ENCODE assay signal across 8 cellular contexts in genomic region chr7:106071999-106072714, GRCh38.
DNase-seq lines count a peak whose midpoint lies in the region; ATAC-seq and TF ChIP-seq lines count a peak whose summit lies in the region.

No MANE protein-coding gene starts in this region.

- no peaks in the 10 kb centered on the region for H3K9me3 Mint-ChIP-seq in activated naive CD4-positive, alpha-beta T cell treated with anti-CD3 and anti-CD28 coated beads, Interleukin-2, amount 50 U/mL, for 24 hours
- H3K9me3 Mint-ChIP-seq in central memory CD8-positive, alpha-beta T cell: no peaks in the 10 kb centered on the region
- no peaks in the 10 kb centered on the region for H3K9me3 Mint-ChIP-seq in nephron progenitor cell

- no peaks in the 10 kb centered on the region for H3K36me3 Mint-ChIP-seq in activated naive CD4-positive, alpha-beta T cell treated with anti-CD3 and anti-CD28 coated beads, Interleukin-2, amount 50 U/mL, for 24 hours
- H3K36me3 Mint-ChIP-seq in central memory CD8-positive, alpha-beta T cell (ENCODE audit: insufficient read depth): no peaks in the 10 kb centered on the region
- no peaks in the 10 kb centered on the region for H3K36me3 Mint-ChIP-seq in nephron progenitor cell (ENCODE audit: low read depth)

- H3K4me1 Mint-ChIP-seq in activated naive CD4-positive, alpha-beta T cell treated with anti-CD3 and anti-CD28 coated beads, Interleukin-2, amount 50 U/mL, for 24 hours: peaks cover 62% of the 10 kb centered on the region
- peaks cover 39% of the 10 kb centered on the region for H3K4me1 Mint-ChIP-seq in central memory CD8-positive, alpha-beta T cell
- H3K4me1 Mint-ChIP-seq in nephron progenitor cell: peaks cover 95% of the 10 kb centered on the region

- no peaks in the 10 kb centered on the region for H3K27me3 Mint-ChIP-seq in activated naive CD4-positive, alpha-beta T cell treated with anti-CD3 and anti-CD28 coated beads, Interleukin-2, amount 50 U/mL, for 24 hours
- no peaks in the 10 kb centered on the region for H3K27me3 Mint-ChIP-seq in central memory CD8-positive, alpha-beta T cell
- H3K27me3 Mint-ChIP-seq in nephron progenitor cell (ENCODE audit: low read depth, poor library complexity): no peaks in the 10 kb centered on the region

- DNase-seq in activated naive CD4-positive, alpha-beta T cell treated with anti-CD3 and anti-CD28 coated beads, Interleukin-2, amount 50 U/mL, for 16 hours: no peak
- DNase-seq in NCI-H446 (lab: John Stamatoyannopoulos, UW): peak; percentile 45 to 64
- DNase-seq in central memory CD8-positive, alpha-beta T cell (ENCODE audit: low spot score in 2 of 2): no peak
- DNase-seq in nephron progenitor cell: no peak
- no peak for DNase-seq in activated CD4-positive, CD25-positive, alpha-beta regulatory T cell (lab: John Stamatoyannopoulos, UW)
- no peak for DNase-seq in HK-2 (ENCODE audit: unreplicated experiment)

- TF ChIP-seq CTCF in nephron progenitor cell (IDR thresholded peaks at IDR 0.05): no peak

- no peak for ATAC-seq in central memory CD8-positive, alpha-beta T cell (replicated peaks; ENCODE audit: extremely low read depth, poor library complexity, severe bottlenecking)
- ATAC-seq in HG03025 (IDR thresholded peaks at IDR 0.05; ENCODE audit: low FRiP score, unreplicated experiment): no peak

- peak overlapping the region; percentile 95 for H3K27ac Mint-ChIP-seq in activated naive CD4-positive, alpha-beta T cell treated with anti-CD3 and anti-CD28 coated beads, Interleukin-2, amount 50 U/mL, for 24 hours
- peak overlapping the region; percentile 83 for H3K27ac Mint-ChIP-seq in central memory CD8-positive, alpha-beta T cell (ENCODE audit: low read depth)
- peak overlapping the region; percentile 91 for H3K27ac Mint-ChIP-seq in nephron progenitor cell

- peak overlapping the region; percentile 81 for H3K4me3 Mint-ChIP-seq in activated naive CD4-positive, alpha-beta T cell treated with anti-CD3 and anti-CD28 coated beads, Interleukin-2, amount 50 U/mL, for 24 hours
- peak overlapping the region; percentile 66 for H3K4me3 Mint-ChIP-seq in central memory CD8-positive, alpha-beta T cell
- H3K4me3 Mint-ChIP-seq in nephron progenitor cell: peak overlapping the region; percentile 19

Comparison
In these comparisons a context has a peak if more than half of its experiments do, and no peak if none do; other contexts are left out.
1. H3K4me3 Mint-ChIP-seq: peak in every context shown above with its lines; median percentile 81 in activated naive CD4-positive, alpha-beta T cell treated with anti-CD3 and anti-CD28 coated beads, Interleukin-2, amount 50 U/mL, for 24 hours; 66 in central memory CD8-positive, alpha-beta T cell; 19 in nephron progenitor cell.
2. DNase-seq: peak in NCI-H446 (2 of 2); none in activated naive CD4-positive, alpha-beta T cell treated with anti-CD3 and anti-CD28 coated beads, Interleukin-2, amount 50 U/mL, for 16 hours (single experiment), central memory CD8-positive, alpha-beta T cell (0 of 2), nephron progenitor cell (single experiment), activated CD4-positive, CD25-positive, alpha-beta regulatory T cell (0 of 4) and HK-2 (single experiment).
3. Peak in every context shown above with its lines, with median percentiles within 50 percentile points of each other: H3K27ac Mint-ChIP-seq.